In the genomic region with DNA sequence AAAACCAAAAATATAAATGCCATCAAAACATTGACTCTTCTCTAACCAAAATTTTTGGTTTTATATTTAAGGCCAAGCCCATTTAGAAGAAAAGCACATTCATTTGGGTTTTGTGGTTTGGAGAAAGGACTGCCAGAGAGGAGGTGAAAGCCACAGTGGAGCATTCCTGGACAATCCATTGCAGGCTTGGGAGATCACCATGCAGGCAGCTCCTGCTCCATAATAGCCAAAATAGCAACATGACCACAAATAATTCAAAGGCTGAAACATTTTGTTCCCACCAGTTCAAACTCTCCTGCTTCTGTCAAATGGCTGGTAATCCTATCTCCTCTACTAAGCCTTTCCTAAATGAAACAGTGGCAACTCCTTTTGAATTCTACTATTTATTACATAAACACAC, we compare ENCODE assay signal across 19 cellular contexts.
DNase-seq lines count a peak whose midpoint lies in the region; ATAC-seq and TF ChIP-seq lines count a peak whose summit lies in the region.
"Had no signal": no experiment of that assay in that cellular context is flagged by ENCODE, and none has a peak within 500 bp of the region (broad histone marks: within the 10 kb centered on the region; RNA-seq: fewer than 3 reads in every experiment).

No MANE protein-coding gene starts in this region.

- no peaks in the 10 kb centered on the region for H3K9me3 ChIP-seq in fibroblast of lung (ENCODE audit: control insufficient read depth, insufficient read depth, low read depth, low read length)
- H3K9me3 ChIP-seq: breast epithelium, Peyer's patch, spleen, vagina had no signal

- H4K20me1 ChIP-seq in fibroblast of lung (ENCODE audit: control insufficient read depth, extremely low read depth, insufficient read depth, low read length), result no peaks in the 10 kb centered on the region

- TF ChIP-seq CTCF in fibroblast of lung (conservative IDR thresholded peaks at IDR 0.05 in 1 of 2, IDR thresholded peaks at IDR 0.05 in 1 of 2; ENCODE audit: low read depth in 1 of 2, low read length in 2 of 2), result no peak

- H3K36me3 ChIP-seq in fibroblast of lung (ENCODE audit: control insufficient read depth, insufficient read depth, low read length), result no peaks in the 10 kb centered on the region
- H3K36me3 ChIP-seq: breast epithelium, Peyer's patch, spleen, vagina had no signal

- H3K9ac ChIP-seq in fibroblast of lung (ENCODE audit: insufficient read depth, low read length), result no peak overlapping the region

- H3K27me3 ChIP-seq in fibroblast of lung (ENCODE audit: control insufficient read depth, insufficient read depth, low read length), result no peaks in the 10 kb centered on the region
- H3K27me3 ChIP-seq: breast epithelium, Peyer's patch, spleen, vagina had no signal

- ATAC-seq in GM18519 (IDR thresholded peaks at IDR 0.05; ENCODE audit: low FRiP score, unreplicated experiment), result no peak
- ATAC-seq: activated CD8-positive, alpha-beta memory T cell treated with anti-CD3 and anti-CD28 coated beads, Interleukin-2, amount 10 ng/mL, durations not matched to agents 7 days and 5 days; CD8-positive, alpha-beta T cell; WTC11 had no signal

- H2AFZ ChIP-seq in fibroblast of lung (ENCODE audit: low read length), result no peak overlapping the region

- H3K4me3 ChIP-seq in fibroblast of lung (replicated peaks in 1 of 4; ENCODE audit: control extremely low read depth in 1 of 4, insufficient read depth in 1 of 4, low read depth in 3 of 4, low read length in 4 of 4), result no peak overlapping the region
- no peak overlapping the region for H3K4me3 ChIP-seq in skeletal muscle cell (ENCODE audit: low read depth, low read length)
- H3K4me3 ChIP-seq: breast epithelium, Peyer's patch, spleen, vagina had no signal

- no peak overlapping the region for H3K4me2 ChIP-seq in fibroblast of lung (ENCODE audit: extremely low read depth, insufficient read depth, low read length)

- no peaks in the 10 kb centered on the region for H3K79me2 ChIP-seq in fibroblast of lung (ENCODE audit: control insufficient read depth, insufficient read depth, low read length)

- no peak overlapping the region for H3K27ac ChIP-seq in fibroblast of lung (ENCODE audit: insufficient read depth, low read length)
- H3K27ac ChIP-seq: breast epithelium, Peyer's patch, spleen, vagina had no signal

- DNase-seq in ELR (ENCODE audit: low read depth) (peak; percentile 2), RPMI7951 (ENCODE audit: low read depth) (peak; percentile 72), fibroblast of lung (ENCODE audit: low read depth in 2 of 2) (peak; percentile 65 to 98), skeletal muscle cell (ENCODE audit: low read depth) (peak; percentile 89), inferior parietal cortex (ENCODE audit: extremely low spot score) (no peak)
- no peak for DNase-seq in stimulated activated CD4-positive, alpha-beta T cell treated with anti-CD3 and anti-CD28 coated beads, Interleukin-4, amount 100 ng/mL, for 4 hours
- DNase-seq: activated CD8-positive, alpha-beta memory T cell treated with anti-CD3 and anti-CD28 coated beads, Interleukin-2, amount 10 ng/mL, durations not matched to agents 7 days and 5 days; CD8-positive, alpha-beta T cell; effector CD4-positive, alpha-beta T cell; kidney; NCI-H1694 treated with DMSO at 0.1 percent for 48 hours; NCI-H748 treated with DMSO at 0.1 percent for 48 hours; occipital lobe; Peyer's patch; spleen had no signal

- H3K4me1 ChIP-seq in fibroblast of lung (ENCODE audit: control insufficient read depth, extremely low read depth, insufficient read depth, low read length), result no peaks in the 10 kb centered on the region
- H3K4me1 ChIP-seq: breast epithelium, Peyer's patch, spleen, vagina had no signal

Comparison
In these comparisons a context has a peak if more than half of its experiments do, and no peak if none do; other contexts are left out.
1. DNase-seq: peak in ELR (single experiment), RPMI7951 (single experiment), fibroblast of lung (2 of 2) and skeletal muscle cell (single experiment); none in stimulated activated CD4-positive, alpha-beta T cell treated with anti-CD3 and anti-CD28 coated beads, Interleukin-4, amount 100 ng/mL, for 4 hours (0 of 2) and inferior parietal cortex (single experiment).